16 cellular contexts compared by ENCODE assay signal in the genomic region with DNA sequence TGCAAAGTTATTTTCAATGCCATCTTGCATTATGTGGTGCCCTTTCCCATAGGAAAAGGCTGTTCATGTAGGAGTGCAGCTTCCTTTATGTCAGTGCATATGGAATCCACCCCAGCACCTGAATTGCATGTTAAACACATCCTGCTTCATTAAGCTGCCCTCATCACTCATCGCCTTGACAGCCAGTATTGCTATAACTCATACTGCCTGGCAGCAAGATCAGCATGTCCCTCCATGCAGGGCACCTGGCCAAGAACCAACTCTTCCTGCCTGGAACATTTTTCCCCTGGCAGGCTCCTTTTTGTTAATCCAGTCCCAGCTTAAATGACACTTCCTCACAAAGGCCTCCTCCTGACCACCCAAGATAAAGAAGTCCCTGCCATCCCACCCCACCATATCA. TPM values are rescaled to one million over a fixed set of nuclear protein-coding genes. Genes with fewer than 3 reads are reported as not detected.
A peak's percentile ranks its signal among the peaks of the same experiment; 100 is the strongest.
DNase-seq lines count a peak whose midpoint lies in the region; ATAC-seq and TF ChIP-seq lines count a peak whose summit lies in the region.
"Had no signal": no experiment of that assay in that cellular context is flagged by ENCODE, and none has a peak within 500 bp of the region (broad histone marks: within the 10 kb centered on the region; RNA-seq: fewer than 3 reads in every experiment).

No MANE protein-coding gene starts in this region.

- POLR2A ChIA-PET in CD4-positive, alpha-beta T cell (lab: Charles Lee) = no interaction called here

- CTCF ChIA-PET in CD4-positive, alpha-beta T cell (lab: Charles Lee) = interaction anchor here (1.1 kb wide), 1 partner anchor 9 kb away, joined by 3 read pairs; no protein-coding TSS in a partner anchor

- TF ChIP-seq CTCF in CD4-positive, alpha-beta T cell (IDR thresholded peaks at IDR 0.05) = no peak
- no peak for TF ChIP-seq CTCF in vagina (IDR thresholded peaks at IDR 0.05)

- ATAC-seq in Right ventricle myocardium superior (ENCODE audit: poor library complexity) (peak; percentile 81), SK-N-SH treated with all-trans-retinoic acid at 6 μM for 48 hours (peak; percentile 31; the same call in 1 of the 3 replicates), left ventricle myocardium superior (peak; percentile 84), GM21529 (IDR thresholded peaks at IDR 0.05; ENCODE audit: unreplicated experiment) (no peak), GM21737 (IDR thresholded peaks at IDR 0.05; ENCODE audit: unreplicated experiment) (no peak)
- ATAC-seq in CD4-positive, alpha-beta T cell (ENCODE audit: poor library complexity) = no peak
- ATAC-seq: WTC11 had no signal

- peaks cover 6% of the 10 kb centered on the region for H3K36me3 Mint-ChIP-seq in CD4-positive, alpha-beta T cell (ENCODE audit: low read depth)
- H3K36me3 Mint-ChIP-seq: WTC11 had no signal

- peak; percentile 58 for DNase-seq in Right ventricle myocardium superior
- DNase-seq in cardiac septum (ENCODE audit: low spot score) = no peak
- peak; percentile 54 for DNase-seq in left ventricle myocardium superior
- no peak for DNase-seq in CD4-positive, alpha-beta T cell
- no peak for DNase-seq in vagina (ENCODE audit: extremely low spot score in 2 of 2)
- DNase-seq: activated CD8-positive, alpha-beta memory T cell treated with anti-CD3 and anti-CD28 coated beads, Interleukin-2, amount 50 U/mL, for 4 hours; activated naive CD8-positive, alpha-beta T cell treated with anti-CD3 and anti-CD28 coated beads, Interleukin-2, amount 10 ng/mL, durations not matched to agents 7 days and 5 days; colonic mucosa; IMR-90; NCI-H187 treated with DMSO at 0.1 percent for 48 hours had no signal

- H3K9me3 Mint-ChIP-seq in CD4-positive, alpha-beta T cell = no peaks in the 10 kb centered on the region
- H3K9me3 Mint-ChIP-seq: activated naive CD8-positive, alpha-beta T cell treated with anti-CD3 and anti-CD28 coated beads, Interleukin-2, amount 10 ng/mL, durations not matched to agents 7 days and 5 days; WTC11 had no signal

- no peaks in the 10 kb centered on the region for H3K4me1 Mint-ChIP-seq in CD4-positive, alpha-beta T cell (ENCODE audit: low read depth)

- H3K4me3 Mint-ChIP-seq in CD4-positive, alpha-beta T cell = no peak overlapping the region
- H3K4me3 Mint-ChIP-seq: activated naive CD8-positive, alpha-beta T cell treated with anti-CD3 and anti-CD28 coated beads, Interleukin-2, amount 10 ng/mL, durations not matched to agents 7 days and 5 days; WTC11 had no signal

- H3K4me3 ChIP-seq in vagina = no peak overlapping the region
- H3K4me3 ChIP-seq: colonic mucosa, thoracic aorta had no signal

- no peak overlapping the region for H3K27ac ChIP-seq in CD4-positive, alpha-beta T cell (ENCODE audit: low read depth, low read length)
- no peak overlapping the region for H3K27ac ChIP-seq in vagina
- H3K27ac ChIP-seq: colonic mucosa, thoracic aorta had no signal

- no peak overlapping the region for H3K27ac Mint-ChIP-seq in CD4-positive, alpha-beta T cell
- H3K27ac Mint-ChIP-seq: activated naive CD8-positive, alpha-beta T cell treated with anti-CD3 and anti-CD28 coated beads, Interleukin-2, amount 10 ng/mL, durations not matched to agents 7 days and 5 days; WTC11 had no signal

- TF ChIP-seq POLR2A in vagina (IDR thresholded peaks at IDR 0.05) = no peak

- no peaks in the 10 kb centered on the region for H3K27me3 ChIP-seq in CD4-positive, alpha-beta T cell (ENCODE audit: control insufficient read depth, insufficient read depth, low read length)
- H3K27me3 ChIP-seq in vagina = no peaks in the 10 kb centered on the region
- H3K27me3 ChIP-seq: colonic mucosa had no signal

- no peaks in the 10 kb centered on the region for H3K4me1 ChIP-seq in vagina
- H3K4me1 ChIP-seq: colonic mucosa had no signal

- no peaks in the 10 kb centered on the region for H3K9me3 ChIP-seq in CD4-positive, alpha-beta T cell (ENCODE audit: control insufficient read depth, low read length)
- no peaks in the 10 kb centered on the region for H3K9me3 ChIP-seq in vagina
- H3K9me3 ChIP-seq: colonic mucosa, thoracic aorta had no signal

- H3K36me3 ChIP-seq in vagina = no peaks in the 10 kb centered on the region
- H3K36me3 ChIP-seq: colonic mucosa, thoracic aorta had no signal

- H3K27me3 Mint-ChIP-seq in CD4-positive, alpha-beta T cell = no peaks in the 10 kb centered on the region
- H3K27me3 Mint-ChIP-seq: activated naive CD8-positive, alpha-beta T cell treated with anti-CD3 and anti-CD28 coated beads, Interleukin-2, amount 10 ng/mL, durations not matched to agents 7 days and 5 days had no signal

- intact Hi-C loops in Right ventricle myocardium superior (cut with DNase I) (no loop called here), cardiac septum (cut with DNase I) (no loop called here), left ventricle myocardium superior (cut with micrococcal nuclease) (no loop called here), vagina (cut with DNase I) (no loop called here)
- intact Hi-C loops in CD4-positive, alpha-beta T cell (cut with DNase I, micrococcal nuclease) = no loop called here

TF ChIP-seq in SK-N-SH treated with all-trans-retinoic acid at 6 μM for 48 hours, 23 proteins besides CTCF, POLR2A, EP300 and RAD21:
- no peak for TF ChIP-seq TOX (CRISPR knock-in tag; IDR thresholded peaks at IDR 0.05; ENCODE audit: borderline replicate concordance)
- no peak for TF ChIP-seq ZNF565 (CRISPR knock-in tag; conservative IDR thresholded peaks at IDR 0.05; ENCODE audit: low read depth)
- no peak for TF ChIP-seq RARB (CRISPR knock-in tag; IDR thresholded peaks at IDR 0.05)
- TF ChIP-seq BACH2 (CRISPR knock-in tag; IDR thresholded peaks at IDR 0.05; ENCODE audit: borderline replicate concordance) = no peak
- no peak for TF ChIP-seq TCF4 (CRISPR knock-in tag; IDR thresholded peaks at IDR 0.05; ENCODE audit: borderline replicate concordance)
- TF ChIP-seq, protein P1, sequence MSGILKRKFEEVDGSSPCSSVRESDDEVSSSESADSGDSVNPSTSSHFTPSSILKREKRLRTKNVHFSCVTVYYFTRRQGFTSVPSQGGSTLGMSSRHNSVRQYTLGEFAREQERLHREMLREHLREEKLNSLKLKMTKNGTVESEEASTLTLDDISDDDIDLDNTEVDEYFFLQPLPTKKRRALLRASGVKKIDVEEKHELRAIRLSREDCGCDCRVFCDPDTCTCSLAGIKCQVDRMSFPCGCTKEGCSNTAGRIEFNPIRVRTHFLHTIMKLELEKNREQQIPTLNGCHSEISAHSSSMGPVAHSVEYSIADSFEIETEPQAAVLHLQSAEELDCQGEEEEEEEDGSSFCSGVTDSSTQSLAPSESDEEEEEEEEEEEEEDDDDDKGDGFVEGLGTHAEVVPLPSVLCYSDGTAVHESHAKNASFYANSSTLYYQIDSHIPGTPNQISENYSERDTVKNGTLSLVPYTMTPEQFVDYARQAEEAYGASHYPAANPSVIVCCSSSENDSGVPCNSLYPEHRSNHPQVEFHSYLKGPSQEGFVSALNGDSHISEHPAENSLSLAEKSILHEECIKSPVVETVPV (CRISPR knock-in tag; IDR thresholded peaks at IDR 0.05) = no peak

RNA-seq across cellular contexts. Expression of a gene that starts 23.5 kb away (rescaled TPM):
- total RNA-seq in Right ventricle myocardium superior (2.8 TPM), cardiac septum (4.5 TPM), left ventricle myocardium superior (3.6 TPM), vagina (24.6 TPM)
- total RNA-seq in CD4-positive, alpha-beta T cell = 10 to 100 TPM; 60.8 to 64.5 TPM

RNA-seq across cellular contexts. Expression of a gene that starts 49.9 kb away (rescaled TPM):
- 0.94 TPM for total RNA-seq in Right ventricle myocardium superior
- total RNA-seq in cardiac septum = 0.94 TPM
- 0.79 TPM for total RNA-seq in left ventricle myocardium superior
- total RNA-seq in CD4-positive, alpha-beta T cell = under 1 TPM; 0.44 to 0.56 TPM
- total RNA-seq in vagina = not detected
- total RNA-seq: mesenteric fat pad had no signal

Comparison
In these comparisons a context has a peak if more than half of its experiments do, and no peak if none do; other contexts are left out.
1. DNase-seq: peak in Right ventricle myocardium superior (single experiment) and left ventricle myocardium superior (single experiment); none in cardiac septum (single experiment), CD4-positive, alpha-beta T cell (0 of 10) and vagina (0 of 2).
2. ATAC-seq: peak in Right ventricle myocardium superior (single experiment), SK-N-SH treated with all-trans-retinoic acid at 6 μM for 48 hours (single experiment) and left ventricle myocardium superior (single experiment); none in GM21529 (single experiment), GM21737 (single experiment) and CD4-positive, alpha-beta T cell (single experiment).